Comparison of ENCODE assay signal across 22 cellular contexts in genomic region chr11:66333220-66333877, GRCh38. TPM values are rescaled to one million over a fixed set of nuclear protein-coding genes. Genes with fewer than 3 reads are reported as not detected.
DNase-seq lines count a peak whose midpoint lies in the region; ATAC-seq, FAIRE-seq and TF ChIP-seq lines count a peak whose summit lies in the region.
"Had no signal": no experiment of that assay in that cellular context is flagged by ENCODE, and none has a peak within 500 bp of the region (broad histone marks: within the 10 kb centered on the region; RNA-seq: fewer than 3 reads in every experiment).

No MANE protein-coding gene starts in this region.

- peaks cover 18% of the 10 kb centered on the region for H3F3A ChIP-seq in SK-N-SH (replicated peaks; ENCODE audit: insufficient read depth)

- H3K23ac ChIP-seq in mesenchymal stem cell (ENCODE audit: low read length in 2 of 2), result no peak overlapping the region

- no peaks in the 10 kb centered on the region for H3K27me3 Mint-ChIP-seq in effector memory CD8-positive, alpha-beta T cell

- H3K9me3 ChIP-seq in SK-N-SH (no peaks in the 10 kb centered on the region), BLaER1 (no peaks in the 10 kb centered on the region), K562 (replicated peaks; ENCODE audit: control insufficient read depth, insufficient read depth, low read depth, low read length) (no peaks in the 10 kb centered on the region), mesenchymal stem cell (ENCODE audit: control insufficient read depth, low read length) (no peaks in the 10 kb centered on the region)

- ATAC-seq in SK-N-SH treated with all-trans-retinoic acid at 6 μM for 48 hours (no peak), K562 (no peak), GM21423 (IDR thresholded peaks at IDR 0.05; ENCODE audit: unreplicated experiment) (no peak)
- ATAC-seq in effector memory CD8-positive, alpha-beta T cell (replicated peaks), result no peak
- ATAC-seq: GM12878 had no signal

- H2AFZ ChIP-seq in SK-N-SH (ENCODE audit: low read depth) (no peak overlapping the region), K562 (ENCODE audit: low read depth, low read length) (no peak overlapping the region), mesenchymal stem cell (ENCODE audit: low read depth, low read length) (no peak overlapping the region)
- H2AFZ ChIP-seq: GM23248 had no signal

- H3K4me3 Mint-ChIP-seq in effector memory CD8-positive, alpha-beta T cell, result no peak overlapping the region

- TF ChIP-seq RAD21 in SK-N-SH (IDR thresholded peaks at IDR 0.05; ENCODE audit: low read length) (no peak), K562 (CRISPR knock-in tag; conservative IDR thresholded peaks at IDR 0.05 in 1 of 2, IDR thresholded peaks at IDR 0.05 in 1 of 2) (no peak)

- H3K9me2 ChIP-seq in SK-N-SH, result no peaks in the 10 kb centered on the region

- no peak overlapping the region for H3K4ac ChIP-seq in mesenchymal stem cell (ENCODE audit: low read depth in 1 of 2, low read length in 2 of 2)

- no peak overlapping the region for H3K18ac ChIP-seq in mesenchymal stem cell (ENCODE audit: low read depth in 1 of 2, low read length in 2 of 2)

- peak overlapping the region in 1 of 2 experiments; percentile 31 for H3K14ac ChIP-seq in mesenchymal stem cell (ENCODE audit: low read length in 2 of 2)

- H3K27ac ChIP-seq in SK-N-SH (ENCODE audit: low read depth in 2 of 2, low read length in 1 of 2), result no peak overlapping the region
- peak overlapping the region; percentile 53; the same call in 1 of the 2 replicates for H3K27ac ChIP-seq in BLaER1
- H3K27ac ChIP-seq in K562 (ENCODE audit: extremely low read depth, low read depth, low read length), result no peak overlapping the region
- H3K27ac ChIP-seq in mesenchymal stem cell (ENCODE audit: low read length, poor library complexity, severe bottlenecking), result no peak overlapping the region
- H3K27ac ChIP-seq: 22Rv1, GM23248, HL-60 had no signal

- no peak overlapping the region for H2AK5ac ChIP-seq in mesenchymal stem cell (ENCODE audit: low read length, severe bottlenecking)

- no peak overlapping the region for H2BK15ac ChIP-seq in mesenchymal stem cell (ENCODE audit: low read depth, poor library complexity, severe bottlenecking)

- TF ChIP-seq CTCF in SK-N-SH (IDR thresholded peaks at IDR 0.05) (no peak), K562 (IDR thresholded peaks at IDR 0.05 in 2 of 3, conservative IDR thresholded peaks at IDR 0.05 in 1 of 3; ENCODE audit: insufficient read depth in 2 of 3, low read depth in 1 of 3, low read length in 3 of 3) (peak in 1 of 3 experiments; percentile 22; a peak in 1 of 6 replicates)

- peaks cover 17% of the 10 kb centered on the region for H3K36me3 Mint-ChIP-seq in effector memory CD8-positive, alpha-beta T cell (ENCODE audit: insufficient read depth)
- H3K36me3 Mint-ChIP-seq: IgD-negative memory B cell had no signal

- no peaks in the 10 kb centered on the region for H3K27me3 ChIP-seq in SK-N-SH (ENCODE audit: insufficient read depth)
- H3K27me3 ChIP-seq in BLaER1, result no peaks in the 10 kb centered on the region
- no peaks in the 10 kb centered on the region for H3K27me3 ChIP-seq in K562 (ENCODE audit: control insufficient read depth in 2 of 2, insufficient read depth in 2 of 2, low read length in 2 of 2)
- no peaks in the 10 kb centered on the region for H3K27me3 ChIP-seq in mesenchymal stem cell (ENCODE audit: control insufficient read depth in 1 of 2, insufficient read depth in 1 of 2, low read length in 2 of 2)

- peak overlapping the region; percentile 90; the same call in 1 of the 2 replicates for H3K4me2 ChIP-seq in SK-N-SH
- peak overlapping the region; percentile 97 for H3K4me2 ChIP-seq in BLaER1
- H3K4me2 ChIP-seq in K562 (ENCODE audit: insufficient read depth, low read length), result no peak overlapping the region
- no peak overlapping the region for H3K4me2 ChIP-seq in mesenchymal stem cell (ENCODE audit: low read length, poor library complexity, severe bottlenecking)

- peak overlapping the region; percentile 20 for H4K8ac ChIP-seq in mesenchymal stem cell (ENCODE audit: low read length)

- H3K4me1 Mint-ChIP-seq in effector memory CD8-positive, alpha-beta T cell (ENCODE audit: low read depth in 2 of 2), result peaks cover 25 to 31% of the 10 kb centered on the region in 2 donors

- FAIRE-seq in K562 (lab: Jason Lieb, UNC), result no peak
- FAIRE-seq: GM12878, GM18507 had no signal

- H3K9ac ChIP-seq in SK-N-SH (no peak overlapping the region), BLaER1 (0 out of 2 replicates have a peak overlapping the region, but pooled peaks have one; percentile 3), K562 (ENCODE audit: insufficient read depth in 1 of 2, low read depth in 2 of 2, low read length in 2 of 2) (peak overlapping the region in 1 of 2 experiments; percentile 61; a peak in 2 of 4 replicates), mesenchymal stem cell (ENCODE audit: low read length) (peak overlapping the region; percentile 36)

- H4K20me1 ChIP-seq in SK-N-SH (ENCODE audit: insufficient read depth) (no peaks in the 10 kb centered on the region; the same call in 1 of the 2 replicates), BLaER1 (no peaks in the 10 kb centered on the region), K562 (replicated peaks; ENCODE audit: control insufficient read depth, insufficient read depth, low read length) (0 out of 2 replicates have a peak, but pooled peaks cover 3% of the 10 kb centered on the region)

- no peak overlapping the region for H2BK12ac ChIP-seq in mesenchymal stem cell (ENCODE audit: low read length in 2 of 2)

- H2BK5ac ChIP-seq in mesenchymal stem cell (ENCODE audit: low read depth, low read length, poor library complexity, severe bottlenecking), result no peak overlapping the region

- 93% methylated on average over 4 of the region's 19 CpGs for WGBS in SK-N-SH (ENCODE audit: low lambda C conversion rate)
- 47% methylated on average over 19 of the region's 19 CpGs for WGBS in K562 (ENCODE audit: insufficient coverage, low coverage, missing lambda C conversion rate)
- 91% methylated on average over 18 of the region's 19 CpGs for WGBS in mesenchymal stem cell

- no peaks in the 10 kb centered on the region for H3K9me3 Mint-ChIP-seq in effector memory CD8-positive, alpha-beta T cell
- H3K9me3 Mint-ChIP-seq: IgD-negative memory B cell had no signal

- H3K27ac Mint-ChIP-seq in effector memory CD8-positive, alpha-beta T cell, result peak overlapping the region in 1 of 2 donors; percentile 80
- H3K27ac Mint-ChIP-seq: IgD-negative memory B cell had no signal

- H3K36me3 ChIP-seq in SK-N-SH (replicated peaks in 1 of 2; ENCODE audit: control insufficient read depth in 1 of 2, insufficient read depth in 2 of 2, low read length in 1 of 2), result peaks cover 8 to 26% of the 10 kb centered on the region in 2 experiments
- peaks cover 12% of the 10 kb centered on the region for H3K36me3 ChIP-seq in BLaER1
- peaks cover 13% of the 10 kb centered on the region; the same call in 1 of the 3 replicates for H3K36me3 ChIP-seq in K562 (ENCODE audit: control insufficient read depth, insufficient read depth, low read length)
- H3K36me3 ChIP-seq in mesenchymal stem cell (ENCODE audit: control insufficient read depth in 1 of 2, insufficient read depth in 2 of 2, low read depth in 1 of 2, low read length in 2 of 2), result peaks cover 38 to 54% of the 10 kb centered on the region in 2 experiments

- POLR2A ChIA-PET in SK-N-SH (lab: Yijun Ruan, JAX), result no interaction called here
- POLR2A ChIA-PET in K562 (lab: Yijun Ruan, JAX), result interaction anchor here (1.0 to 1.2 kb wide), 2 partner anchors 9 to 15 kb away, joined by 3 to 6 read pairs; no protein-coding TSS in a partner anchor

- peaks cover 13% of the 10 kb centered on the region for H3K79me1 ChIP-seq in mesenchymal stem cell (replicated peaks; ENCODE audit: low read length, poor library complexity, severe bottlenecking)

- intact Hi-C loops in K562 (cut with micrococcal nuclease), result no loop called here

- H3K9me1 ChIP-seq in K562 (ENCODE audit: control insufficient read depth, insufficient read depth, low read length), result no peaks in the 10 kb centered on the region

- H3K4me3 ChIP-seq in SK-N-SH (ENCODE audit: low read depth in 2 of 2, low read length in 1 of 2), result no peak overlapping the region
- no peak overlapping the region for H3K4me3 ChIP-seq in BLaER1
- no peak overlapping the region for H3K4me3 ChIP-seq in K562
- H3K4me3 ChIP-seq in mesenchymal stem cell (ENCODE audit: insufficient read depth in 1 of 2, low read depth in 1 of 2, low read length in 2 of 2), result no peak overlapping the region
- H3K4me3 ChIP-seq: GM12878, GM23248 had no signal

- CTCF ChIA-PET in SK-N-SH (lab: Yijun Ruan, JAX) (interaction anchor here (0.7 to 8.8 kb wide), 6 partner anchors 12 to 66 kb away, joined by 3 to 280 read pairs (median 4); partner anchors contain the start of genes B4GAT1, BRMS1 and CD248), K562 (lab: Yijun Ruan, JAX; ENCODE audit: low intra/inter-chr PET ratio) (interaction anchor here (0.9 kb wide), 1 partner anchor 75 kb away, joined by 3 read pairs; no protein-coding TSS in a partner anchor)

- H3K79me2 ChIP-seq in SK-N-SH (ENCODE audit: insufficient read depth) (peaks cover 17% of the 10 kb centered on the region), K562 (ENCODE audit: control insufficient read depth, insufficient read depth, low read length) (no peaks in the 10 kb centered on the region)

- H2BK120ac ChIP-seq in mesenchymal stem cell (ENCODE audit: low read depth, low read length), result no peak overlapping the region

- in situ Hi-C loops in K562 (cut with MboI), result no loop called here

- no peak overlapping the region for H4K91ac ChIP-seq in mesenchymal stem cell (ENCODE audit: low read length)

- no peak for TF ChIP-seq POLR2A in K562 (conservative IDR thresholded peaks at IDR 0.05)

- no TSS peak for BruUV-seq in K562 (replicated peaks; lab: Mats Ljungman, UMichigan)

- peak; percentile 15 for DNase-seq in SK-N-SH
- DNase-seq in K562 (ENCODE audit: extremely low read depth in 1 of 4, low spot score in 3 of 4), result no peak
- no peak for DNase-seq in mesenchymal stem cell
- DNase-seq in NCI-H526 treated with DMSO at 0.1 percent for 48 hours (lab: John Stamatoyannopoulos, UW), result no peak
- no peak for DNase-seq in effector memory CD8-positive, alpha-beta T cell
- DNase-seq: DMS 273 treated with DMSO at 0.1 percent for 48 hours, GDM1, GM23248, NCI-H1417, NCI-H1930, NCI-H69, OCI-M1 had no signal

- peaks cover 28 to 41% of the 10 kb centered on the region in 2 experiments for H3K4me1 ChIP-seq in SK-N-SH (ENCODE audit: control insufficient read depth in 1 of 2, insufficient read depth in 2 of 2, low read depth in 1 of 2, low read length in 1 of 2)
- peaks cover 92% of the 10 kb centered on the region for H3K4me1 ChIP-seq in BLaER1
- H3K4me1 ChIP-seq in K562 (replicated peaks in 1 of 2; ENCODE audit: control insufficient read depth in 2 of 2, insufficient read depth in 2 of 2, low read length in 2 of 2), result peaks cover 19 to 74% of the 10 kb centered on the region in 2 experiments
- H3K4me1 ChIP-seq in mesenchymal stem cell (ENCODE audit: control insufficient read depth, insufficient read depth, low read depth, low read length), result peaks cover 63% of the 10 kb centered on the region

- no peak for TF ChIP-seq EP300 in SK-N-SH (IDR thresholded peaks at IDR 0.05; ENCODE audit: borderline replicate concordance in 1 of 2, low read depth in 1 of 2, low read length in 1 of 2)
- no peak for TF ChIP-seq EP300 in K562 (IDR thresholded peaks at IDR 0.05; ENCODE audit: low read length)

RNA-seq across cellular contexts. Expression of gene RIN1, which starts 2.9 kb away (rescaled TPM):
- polyA plus RNA-seq in SK-N-SH (2012; rRNA removed), result 13.0 and 16.9 TPM in 2 replicates
- polyA plus RNA-seq in SK-N-SH (2012; cell fraction: cytosol; rRNA removed), result 6.1 and 9.3 TPM in 2 replicates
- 71.9 and 87.9 TPM in 2 replicates for polyA plus RNA-seq in SK-N-SH (2012; cell fraction: nucleus; rRNA removed)
- 0.74 and 1.8 TPM in 2 replicates for total RNA-seq in K562 (2011; cell fraction: chromatin; rRNA removed; ENCODE audit: low replicate concordance)
- 0.79 and 1.2 TPM in 2 replicates for total RNA-seq in K562 (2011; cell fraction: nucleolus; rRNA removed)
- total RNA-seq in K562 (2011; cell fraction: nucleoplasm; rRNA removed), result 1.1 and 1.2 TPM in 2 replicates
- 0.73 and 0.90 TPM in 2 replicates for total RNA-seq in K562 (2014; rRNA removed)
- 0.25 TPM in 1 of 2 replicates, not detected in the other for total RNA-seq in K562 (2014; rRNA removed; fragmentation: Illumina TruSeq; extraction: Trizol)
- 0.34 and 0.47 TPM in 2 replicates for total RNA-seq in K562 (2015; rRNA removed; fragmentation: Illumina TruSeq; extraction: Trizol)
- total RNA-seq in K562 (2021), result 0.40 and 1.2 TPM in 2 replicates
- 0.20 and 0.35 TPM in 2 replicates for polyA plus RNA-seq in K562 (2011; rRNA removed)
- 0.21 and 1.2 TPM in 2 replicates for polyA plus RNA-seq in K562 (2011; cell fraction: cytosol; rRNA removed)
- polyA plus RNA-seq in K562 (2011; cell fraction: nucleus; rRNA removed), result 2.0 and 3.7 TPM in 2 replicates
- polyA plus RNA-seq in K562 (2012), result 0.76 and 1.3 TPM in 2 replicates
- 0.36 and 0.43 TPM in 2 replicates for polyA plus RNA-seq in K562 (2014; fragmentation: Illumina TruSeq; extraction: Trizol)
- under 1 TPM in 1 of 2 experiments, not detected in 1; 0.01 TPM for polyA plus RNA-seq in K562 (2014; fragmentation: Nextera tagmentation; extraction: Ambion mirVana)
- polyA plus RNA-seq in K562 (2014; rRNA removed), result 0.26 and 0.48 TPM in 2 replicates
- polyA minus RNA-seq in K562 (2011; rRNA and poly(A)+ RNA removed), result 0.15 TPM in 1 of 2 replicates, not detected in the other
- polyA minus RNA-seq in K562 (2011; cell fraction: cytosol; rRNA and poly(A)+ RNA removed), result 0.29 and 1.3 TPM in 2 replicates
- polyA minus RNA-seq in K562 (2011; cell fraction: nucleus; rRNA and poly(A)+ RNA removed), result 0.67 and 1.2 TPM in 2 replicates
- polyA plus RNA-seq in mesenchymal stem cell (2013, experiment 1 of 2), result 29.1 TPM
- polyA plus RNA-seq in mesenchymal stem cell (2013, experiment 2 of 2), result 26.9 TPM

RNA-seq across cellular contexts. Expression of gene BRMS1, which starts 11.6 kb away (rescaled TPM):
- polyA plus RNA-seq in SK-N-SH (2012; rRNA removed), result 70.0 and 76.5 TPM in 2 replicates
- polyA plus RNA-seq in SK-N-SH (2012; cell fraction: cytosol; rRNA removed), result 65.3 and 67.8 TPM in 2 replicates
- polyA plus RNA-seq in SK-N-SH (2012; cell fraction: nucleus; rRNA removed), result 66.8 and 73.5 TPM in 2 replicates
- 15.8 and 32.2 TPM in 2 replicates for total RNA-seq in K562 (2011; cell fraction: chromatin; rRNA removed; ENCODE audit: low replicate concordance)
- total RNA-seq in K562 (2011; cell fraction: nucleolus; rRNA removed), result 24.8 and 25.1 TPM in 2 replicates
- 14.6 and 20.0 TPM in 2 replicates for total RNA-seq in K562 (2011; cell fraction: nucleoplasm; rRNA removed)
- total RNA-seq in K562 (2014; rRNA removed), result 76.9 and 78.8 TPM in 2 replicates
- total RNA-seq in K562 (2014; rRNA removed; fragmentation: Illumina TruSeq; extraction: Trizol), result 23.2 and 31.8 TPM in 2 replicates
- 59.9 and 65.3 TPM in 2 replicates for total RNA-seq in K562 (2015; rRNA removed; fragmentation: Illumina TruSeq; extraction: Trizol)
- 47.4 and 47.6 TPM in 2 replicates for total RNA-seq in K562 (2021)
- 29.3 and 33.4 TPM in 2 replicates for polyA plus RNA-seq in K562 (2011; rRNA removed)
- polyA plus RNA-seq in K562 (2011; cell fraction: cytosol; rRNA removed), result 31.7 and 54.1 TPM in 2 replicates
- polyA plus RNA-seq in K562 (2011; cell fraction: nucleus; rRNA removed), result 33.9 and 46.0 TPM in 2 replicates
- polyA plus RNA-seq in K562 (2012), result 41.0 and 43.8 TPM in 2 replicates
- polyA plus RNA-seq in K562 (2014; fragmentation: Illumina TruSeq; extraction: Trizol), result 33.3 and 44.6 TPM in 2 replicates
- 1 to 10 TPM; 2.2 to 4.5 TPM for polyA plus RNA-seq in K562 (2014; fragmentation: Nextera tagmentation; extraction: Ambion mirVana)
- polyA plus RNA-seq in K562 (2014; rRNA removed), result 65.5 and 67.8 TPM in 2 replicates
- 10.6 and 12.7 TPM in 2 replicates for polyA minus RNA-seq in K562 (2011; rRNA and poly(A)+ RNA removed)
- polyA minus RNA-seq in K562 (2011; cell fraction: cytosol; rRNA and poly(A)+ RNA removed), result 6.5 and 12.8 TPM in 2 replicates
- polyA minus RNA-seq in K562 (2011; cell fraction: nucleus; rRNA and poly(A)+ RNA removed), result 7.0 and 10.6 TPM in 2 replicates
- 37.1 TPM for polyA plus RNA-seq in mesenchymal stem cell (2013, experiment 1 of 2)
- 35.4 TPM for polyA plus RNA-seq in mesenchymal stem cell (2013, experiment 2 of 2)

RNA-seq across cellular contexts. Expression of gene B4GAT1, which starts 14.1 kb away (rescaled TPM):
- polyA plus RNA-seq in SK-N-SH (2012; rRNA removed) (26.4 TPM in 2 replicates), K562 (2011; rRNA removed) (3.4 and 4.6 TPM in 2 replicates), K562 (2014; fragmentation: Illumina TruSeq; extraction: Trizol) (3.8 and 5.6 TPM in 2 replicates), K562 (2014; fragmentation: Nextera tagmentation; extraction: Ambion mirVana) (1 to 10 TPM in 1 of 2 experiments, under 1 TPM in 1; 0.86 to 1.2 TPM), K562 (2014; rRNA removed) (5.7 and 6.8 TPM in 2 replicates)
- 18.3 and 23.9 TPM in 2 replicates for polyA plus RNA-seq in SK-N-SH (2012; cell fraction: cytosol; rRNA removed)
- 17.6 and 20.1 TPM in 2 replicates for polyA plus RNA-seq in SK-N-SH (2012; cell fraction: nucleus; rRNA removed)
- total RNA-seq in K562 (2011; cell fraction: chromatin; rRNA removed; ENCODE audit: low replicate concordance), result 2.6 and 5.4 TPM in 2 replicates
- 9.3 and 11.3 TPM in 2 replicates for total RNA-seq in K562 (2011; cell fraction: nucleolus; rRNA removed)
- 6.2 and 6.6 TPM in 2 replicates for total RNA-seq in K562 (2011; cell fraction: nucleoplasm; rRNA removed)
- total RNA-seq in K562 (2014; rRNA removed) (9.5 and 11.7 TPM in 2 replicates), K562 (2014; rRNA removed; fragmentation: Illumina TruSeq; extraction: Trizol) (3.7 TPM in 2 replicates), K562 (2015; rRNA removed; fragmentation: Illumina TruSeq; extraction: Trizol) (6.6 and 7.4 TPM in 2 replicates), K562 (2021) (8.6 and 8.7 TPM in 2 replicates)
- 4.2 and 7.4 TPM in 2 replicates for polyA plus RNA-seq in K562 (2011; cell fraction: cytosol; rRNA removed)
- polyA plus RNA-seq in K562 (2011; cell fraction: nucleus; rRNA removed), result 3.3 and 3.4 TPM in 2 replicates
- 11.4 and 15.9 TPM in 2 replicates for polyA plus RNA-seq in K562 (2012)
- polyA minus RNA-seq in K562 (2011; rRNA and poly(A)+ RNA removed), result 2.1 and 3.4 TPM in 2 replicates
- 3.1 and 4.9 TPM in 2 replicates for polyA minus RNA-seq in K562 (2011; cell fraction: cytosol; rRNA and poly(A)+ RNA removed)
- polyA minus RNA-seq in K562 (2011; cell fraction: nucleus; rRNA and poly(A)+ RNA removed), result 1.5 and 2.1 TPM in 2 replicates
- polyA plus RNA-seq in mesenchymal stem cell (2013, experiment 1 of 2), result 31.2 TPM
- 31.7 TPM for polyA plus RNA-seq in mesenchymal stem cell (2013, experiment 2 of 2)

RNA-seq across cellular contexts. Expression of gene CD248, which starts 16.5 kb away (rescaled TPM):
- polyA plus RNA-seq in SK-N-SH (2012; rRNA removed), result 2.6 and 7.7 TPM in 2 replicates
- 2.9 and 3.8 TPM in 2 replicates for polyA plus RNA-seq in SK-N-SH (2012; cell fraction: cytosol; rRNA removed)
- 3.0 and 4.6 TPM in 2 replicates for polyA plus RNA-seq in SK-N-SH (2012; cell fraction: nucleus; rRNA removed)
- total RNA-seq in K562 (2011; cell fraction: chromatin; rRNA removed; ENCODE audit: low replicate concordance), result not detected in 2 replicates
- not detected in 2 replicates for total RNA-seq in K562 (2011; cell fraction: nucleolus; rRNA removed)
- total RNA-seq in K562 (2011; cell fraction: nucleoplasm; rRNA removed), result not detected in 2 replicates
- not detected in 2 replicates for total RNA-seq in K562 (2014; rRNA removed)
- not detected in 2 replicates for total RNA-seq in K562 (2014; rRNA removed; fragmentation: Illumina TruSeq; extraction: Trizol)
- total RNA-seq in K562 (2015; rRNA removed; fragmentation: Illumina TruSeq; extraction: Trizol), result not detected in 2 replicates
- 0.09 and 0.20 TPM in 2 replicates for total RNA-seq in K562 (2021)
- not detected in 2 replicates for polyA plus RNA-seq in K562 (2011; rRNA removed)
- not detected in 2 replicates for polyA plus RNA-seq in K562 (2011; cell fraction: cytosol; rRNA removed)
- polyA plus RNA-seq in K562 (2011; cell fraction: nucleus; rRNA removed), result not detected in 2 replicates
- 0.04 TPM in 1 of 2 replicates, not detected in the other for polyA plus RNA-seq in K562 (2012)
- not detected in 2 replicates for polyA plus RNA-seq in K562 (2014; fragmentation: Illumina TruSeq; extraction: Trizol)
- not detected for polyA plus RNA-seq in K562 (2014; fragmentation: Nextera tagmentation; extraction: Ambion mirVana)
- polyA plus RNA-seq in K562 (2014; rRNA removed), result not detected in 2 replicates
- not detected in 2 replicates for polyA minus RNA-seq in K562 (2011; rRNA and poly(A)+ RNA removed)
- polyA minus RNA-seq in K562 (2011; cell fraction: cytosol; rRNA and poly(A)+ RNA removed), result not detected in 2 replicates
- polyA minus RNA-seq in K562 (2011; cell fraction: nucleus; rRNA and poly(A)+ RNA removed), result not detected in 2 replicates
- 318 TPM for polyA plus RNA-seq in mesenchymal stem cell (2013, experiment 1 of 2)
- polyA plus RNA-seq in mesenchymal stem cell (2013, experiment 2 of 2), result 313 TPM
- total RNA-seq: RPMI7951 had no signal

RNA-seq across cellular contexts. Expression of gene SLC29A2, which starts 38.2 kb away (rescaled TPM):
- polyA plus RNA-seq in SK-N-SH (2012; rRNA removed) (3.2 and 3.7 TPM in 2 replicates), K562 (2011; rRNA removed) (22.0 and 35.8 TPM in 2 replicates), K562 (2014; fragmentation: Illumina TruSeq; extraction: Trizol) (43.1 and 47.4 TPM in 2 replicates), K562 (2014; fragmentation: Nextera tagmentation; extraction: Ambion mirVana) (1 to 10 TPM; 2.4 to 2.5 TPM), K562 (2014; rRNA removed) (39.3 and 48.7 TPM in 2 replicates)
- 1.4 and 2.4 TPM in 2 replicates for polyA plus RNA-seq in SK-N-SH (2012; cell fraction: cytosol; rRNA removed)
- polyA plus RNA-seq in SK-N-SH (2012; cell fraction: nucleus; rRNA removed), result 13.0 and 14.4 TPM in 2 replicates
- total RNA-seq in K562 (2011; cell fraction: chromatin; rRNA removed; ENCODE audit: low replicate concordance), result 80.0 and 218 TPM in 2 replicates
- 123 and 132 TPM in 2 replicates for total RNA-seq in K562 (2011; cell fraction: nucleolus; rRNA removed)
- 120 and 128 TPM in 2 replicates for total RNA-seq in K562 (2011; cell fraction: nucleoplasm; rRNA removed)
- total RNA-seq in K562 (2014; rRNA removed) (13.3 and 22.5 TPM in 2 replicates), K562 (2014; rRNA removed; fragmentation: Illumina TruSeq; extraction: Trizol) (6.2 and 8.8 TPM in 2 replicates), K562 (2015; rRNA removed; fragmentation: Illumina TruSeq; extraction: Trizol) (14.2 and 16.1 TPM in 2 replicates), K562 (2021) (48.6 and 50.5 TPM in 2 replicates)
- polyA plus RNA-seq in K562 (2011; cell fraction: cytosol; rRNA removed), result 24.0 and 39.3 TPM in 2 replicates
- 152 and 232 TPM in 2 replicates for polyA plus RNA-seq in K562 (2011; cell fraction: nucleus; rRNA removed)
- polyA plus RNA-seq in K562 (2012), result 32.6 and 39.1 TPM in 2 replicates
- polyA minus RNA-seq in K562 (2011; rRNA and poly(A)+ RNA removed), result 7.0 and 7.7 TPM in 2 replicates
- 19.7 and 20.7 TPM in 2 replicates for polyA minus RNA-seq in K562 (2011; cell fraction: cytosol; rRNA and poly(A)+ RNA removed)
- polyA minus RNA-seq in K562 (2011; cell fraction: nucleus; rRNA and poly(A)+ RNA removed), result 19.7 and 19.9 TPM in 2 replicates
- 14.6 TPM for polyA plus RNA-seq in mesenchymal stem cell (2013, experiment 1 of 2)
- 14.5 TPM for polyA plus RNA-seq in mesenchymal stem cell (2013, experiment 2 of 2)
- total RNA-seq: GM23248, LHCN-M2 had no signal
- polyA plus RNA-seq: GM23248 had no signal

Comparison
In these comparisons a context has a peak if more than half of its experiments do, and no peak if none do; other contexts are left out.
1. H3K4me2 ChIP-seq: peak in SK-N-SH (single experiment) and BLaER1 (single experiment); none in K562 (single experiment) and mesenchymal stem cell (single experiment).